In the genomic region with DNA sequence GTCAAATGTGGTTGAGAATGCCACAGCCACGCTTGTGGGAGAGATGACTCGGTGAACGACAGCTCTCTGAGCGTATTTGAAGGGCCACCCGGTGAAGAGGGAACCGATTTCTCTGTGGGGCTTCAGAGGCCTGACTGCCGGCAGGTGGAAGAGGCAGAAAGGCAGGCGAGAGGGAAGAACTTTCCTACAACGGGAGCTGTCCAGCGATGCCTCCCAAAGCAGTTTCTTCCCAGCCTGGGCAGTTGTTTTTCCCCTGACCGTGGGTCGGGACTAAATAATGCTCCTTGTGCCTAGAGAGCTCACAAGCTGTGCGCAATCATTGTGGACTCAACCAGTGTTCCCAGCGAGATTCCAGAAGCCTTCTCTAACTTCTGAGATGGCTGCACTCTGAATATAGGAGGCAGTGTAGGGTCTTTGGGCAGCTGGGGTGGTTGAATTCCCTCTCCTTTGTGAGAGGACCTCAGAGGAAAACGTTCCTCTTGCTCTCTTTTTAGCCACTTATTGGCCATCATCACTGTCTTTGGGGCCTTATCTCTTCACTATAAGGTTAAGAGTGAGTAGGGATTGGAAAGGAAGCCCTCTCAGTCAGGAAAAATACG, we compare ENCODE assay signal across 1 cellular context.
TF ChIP-seq lines count a peak whose summit lies in the region.

No MANE protein-coding gene starts in this region.

TF ChIP-seq in H1, 55 proteins besides CTCF, POLR2A, EP300 and RAD21 (continued from another document):
- TF ChIP-seq PHF8 (conservative IDR thresholded peaks at IDR 0.05; ENCODE audit: low read depth, low read length) (0 out of 2 replicates have a peak, but pooled peaks have one; percentile 34), CTBP2 (IDR thresholded peaks at IDR 0.05; ENCODE audit: borderline replicate concordance, insufficient read depth, insufficient read length, low read length) (peak; percentile 1), TAF1 (IDR thresholded peaks at IDR 0.05; ENCODE audit: low read depth, low read length) (no peak), HDAC2 (IDR thresholded peaks at IDR 0.05; ENCODE audit: borderline replicate concordance in 1 of 2, low read depth in 2 of 2, low read length in 2 of 2) (0 out of 4 replicates have a peak, but pooled peaks of 1 of the 2 experiments have one; percentile 50), GABPA (IDR thresholded peaks at IDR 0.05; ENCODE audit: borderline replicate concordance, insufficient read depth, low read length) (no peak), ASH2L (IDR thresholded peaks at IDR 0.05; ENCODE audit: low read length) (peak; percentile 1), SP4 (IDR thresholded peaks at IDR 0.05; ENCODE audit: low read length) (no peak), RBBP5 (IDR thresholded peaks at IDR 0.05; ENCODE audit: borderline replicate concordance, low read depth, low read length) (0 out of 2 replicates have a peak, but pooled peaks have one; percentile 13), TBP (IDR thresholded peaks at IDR 0.05; ENCODE audit: low read depth, low read length) (no peak), SIRT6 (IDR thresholded peaks at IDR 0.05; ENCODE audit: low read length) (no peak), RFX5 (IDR thresholded peaks at IDR 0.05; ENCODE audit: borderline replicate concordance, low read depth, low read length) (no peak), RNF2 (IDR thresholded peaks at IDR 0.05; ENCODE audit: borderline replicate concordance, low read depth, low read length, missing control alignments, poor library complexity, severe bottlenecking) (no peak), POLR2AphosphoS5 (IDR thresholded peaks at IDR 0.05; ENCODE audit: low read depth, low read length) (no peak), ZNF274 (IDR thresholded peaks at IDR 0.05; ENCODE audit: borderline replicate concordance, extremely low read depth, low read length) (no peak), BRCA1 (IDR thresholded peaks at IDR 0.05; ENCODE audit: low read depth, low read length) (no peak), SRF (IDR thresholded peaks at IDR 0.05; ENCODE audit: low read depth, low read length) (no peak), RXRA (IDR thresholded peaks at IDR 0.05; ENCODE audit: insufficient read depth, low read depth, low read length) (no peak), BACH1 (IDR thresholded peaks at IDR 0.05; ENCODE audit: low read length) (no peak), MAFK (IDR thresholded peaks at IDR 0.05; ENCODE audit: low read depth, low read length) (no peak), CBX8 (IDR thresholded peaks at IDR 0.05; ENCODE audit: borderline replicate concordance, low read depth, low read length) (no peak), SIX5 (IDR thresholded peaks at IDR 0.05; ENCODE audit: low read depth, low read length) (no peak), YY1 (IDR thresholded peaks at IDR 0.05; ENCODE audit: low read depth, low read length) (no peak), SUZ12 (IDR thresholded peaks at IDR 0.05; ENCODE audit: low read length) (0 out of 2 replicates have a peak, but pooled peaks have one; percentile 6), KDM4A (IDR thresholded peaks at IDR 0.05; ENCODE audit: low read depth, low read length, severe bottlenecking) (peak; percentile 23), SP2 (IDR thresholded peaks at IDR 0.05; ENCODE audit: low read length) (no peak), SAP30 (IDR thresholded peaks at IDR 0.05; ENCODE audit: insufficient read depth, insufficient replicate concordance, low read length) (peak; percentile 97)
- TF ChIP-seq, protein P1, sequence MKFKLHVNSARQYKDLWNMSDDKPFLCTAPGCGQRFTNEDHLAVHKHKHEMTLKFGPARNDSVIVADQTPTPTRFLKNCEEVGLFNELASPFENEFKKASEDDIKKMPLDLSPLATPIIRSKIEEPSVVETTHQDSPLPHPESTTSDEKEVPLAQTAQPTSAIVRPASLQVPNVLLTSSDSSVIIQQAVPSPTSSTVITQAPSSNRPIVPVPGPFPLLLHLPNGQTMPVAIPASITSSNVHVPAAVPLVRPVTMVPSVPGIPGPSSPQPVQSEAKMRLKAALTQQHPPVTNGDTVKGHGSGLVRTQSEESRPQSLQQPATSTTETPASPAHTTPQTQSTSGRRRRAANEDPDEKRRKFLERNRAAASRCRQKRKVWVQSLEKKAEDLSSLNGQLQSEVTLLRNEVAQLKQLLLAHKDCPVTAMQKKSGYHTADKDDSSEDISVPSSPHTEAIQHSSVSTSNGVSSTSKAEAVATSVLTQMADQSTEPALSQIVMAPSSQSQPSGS (IDR thresholded peaks at IDR 0.05; ENCODE audit: low read length): no peak
- TF ChIP-seq, protein P2, sequence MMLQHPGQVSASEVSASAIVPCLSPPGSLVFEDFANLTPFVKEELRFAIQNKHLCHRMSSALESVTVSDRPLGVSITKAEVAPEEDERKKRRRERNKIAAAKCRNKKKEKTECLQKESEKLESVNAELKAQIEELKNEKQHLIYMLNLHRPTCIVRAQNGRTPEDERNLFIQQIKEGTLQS (IDR thresholded peaks at IDR 0.05; ENCODE audit: insufficient read depth, low read depth, low read length): no peak
